1 cellular context compared by ENCODE assay signal in genomic region chr2:197215988-197216979, GRCh38.
TF ChIP-seq lines count a peak whose summit lies in the region.

No MANE protein-coding gene starts in this region.

TF ChIP-seq in GM12878, 131 proteins besides CTCF, POLR2A, EP300 and RAD21 (continued from another document and continues in another):
- TF ChIP-seq, protein P1, sequence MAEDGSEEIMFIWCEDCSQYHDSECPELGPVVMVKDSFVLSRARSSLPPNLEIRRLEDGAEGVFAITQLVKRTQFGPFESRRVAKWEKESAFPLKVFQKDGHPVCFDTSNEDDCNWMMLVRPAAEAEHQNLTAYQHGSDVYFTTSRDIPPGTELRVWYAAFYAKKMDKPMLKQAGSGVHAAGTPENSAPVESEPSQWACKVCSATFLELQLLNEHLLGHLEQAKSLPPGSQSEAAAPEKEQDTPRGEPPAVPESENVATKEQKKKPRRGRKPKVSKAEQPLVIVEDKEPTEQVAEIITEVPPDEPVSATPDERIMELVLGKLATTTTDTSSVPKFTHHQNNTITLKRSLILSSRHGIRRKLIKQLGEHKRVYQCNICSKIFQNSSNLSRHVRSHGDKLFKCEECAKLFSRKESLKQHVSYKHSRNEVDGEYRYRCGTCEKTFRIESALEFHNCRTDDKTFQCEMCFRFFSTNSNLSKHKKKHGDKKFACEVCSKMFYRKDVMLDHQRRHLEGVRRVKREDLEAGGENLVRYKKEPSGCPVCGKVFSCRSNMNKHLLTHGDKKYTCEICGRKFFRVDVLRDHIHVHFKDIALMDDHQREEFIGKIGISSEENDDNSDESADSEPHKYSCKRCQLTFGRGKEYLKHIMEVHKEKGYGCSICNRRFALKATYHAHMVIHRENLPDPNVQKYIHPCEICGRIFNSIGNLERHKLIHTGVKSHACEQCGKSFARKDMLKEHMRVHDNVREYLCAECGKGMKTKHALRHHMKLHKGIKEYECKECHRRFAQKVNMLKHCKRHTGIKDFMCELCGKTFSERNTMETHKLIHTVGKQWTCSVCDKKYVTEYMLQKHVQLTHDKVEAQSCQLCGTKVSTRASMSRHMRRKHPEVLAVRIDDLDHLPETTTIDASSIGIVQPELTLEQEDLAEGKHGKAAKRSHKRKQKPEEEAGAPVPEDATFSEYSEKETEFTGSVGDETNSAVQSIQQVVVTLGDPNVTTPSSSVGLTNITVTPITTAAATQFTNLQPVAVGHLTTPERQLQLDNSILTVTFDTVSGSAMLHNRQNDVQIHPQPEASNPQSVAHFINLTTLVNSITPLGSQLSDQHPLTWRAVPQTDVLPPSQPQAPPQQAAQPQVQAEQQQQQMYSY (CRISPR knock-in tag; IDR thresholded peaks at IDR 0.05), result no peak; the same call in 1 of the 2 replicates
- TF ChIP-seq, protein P2, sequence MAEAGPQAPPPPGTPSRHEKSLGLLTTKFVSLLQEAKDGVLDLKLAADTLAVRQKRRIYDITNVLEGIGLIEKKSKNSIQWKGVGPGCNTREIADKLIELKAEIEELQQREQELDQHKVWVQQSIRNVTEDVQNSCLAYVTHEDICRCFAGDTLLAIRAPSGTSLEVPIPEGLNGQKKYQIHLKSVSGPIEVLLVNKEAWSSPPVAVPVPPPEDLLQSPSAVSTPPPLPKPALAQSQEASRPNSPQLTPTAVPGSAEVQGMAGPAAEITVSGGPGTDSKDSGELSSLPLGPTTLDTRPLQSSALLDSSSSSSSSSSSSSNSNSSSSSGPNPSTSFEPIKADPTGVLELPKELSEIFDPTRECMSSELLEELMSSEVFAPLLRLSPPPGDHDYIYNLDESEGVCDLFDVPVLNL (IDR thresholded peaks at IDR 0.05; ENCODE audit: low read depth, low read length), result no peak
- TF ChIP-seq MXI1 (IDR thresholded peaks at IDR 0.05; ENCODE audit: low read depth, low read length) (peak; percentile 77; the same call in 1 of the 2 replicates), MAX (IDR thresholded peaks at IDR 0.05; ENCODE audit: low read depth, low read length) (no peak), POLR2AphosphoS5 (IDR thresholded peaks at IDR 0.05; ENCODE audit: low read length) (no peak; the same call in 1 of the 2 replicates), RELA (IDR thresholded peaks at IDR 0.05; ENCODE audit: borderline replicate concordance, partially characterized antibody) (no peak), REST (IDR thresholded peaks at IDR 0.05; ENCODE audit: low read depth, low read length) (no peak), ZNF24 (IDR thresholded peaks at IDR 0.05) (no peak), RB1 (IDR thresholded peaks at IDR 0.05; ENCODE audit: borderline replicate concordance) (no peak), TBL1XR1 (IDR thresholded peaks at IDR 0.05; ENCODE audit: low read depth, low read length) (0 out of 2 replicates have a peak, but pooled peaks have one; percentile 53), FOXK2 (IDR thresholded peaks at IDR 0.05) (no peak), PML (IDR thresholded peaks at IDR 0.05; ENCODE audit: low read length) (no peak; the same call in 1 of the 2 replicates), CBX3 (IDR thresholded peaks at IDR 0.05; ENCODE audit: borderline replicate concordance, low read depth) (no peak), IKZF1 (conservative IDR thresholded peaks at IDR 0.05) (peak; percentile 97), HDAC6 (IDR thresholded peaks at IDR 0.05; ENCODE audit: unreplicated experiment) (no peak), YBX1 (IDR thresholded peaks at IDR 0.05) (no peak), KAT2A (conservative IDR thresholded peaks at IDR 0.05; ENCODE audit: control insufficient read depth, low read depth, low read length) (no peak), RBBP5 (conservative IDR thresholded peaks at IDR 0.05) (no peak), ZZZ3 (IDR thresholded peaks at IDR 0.05; ENCODE audit: control insufficient read depth, insufficient read length, low read depth) (no peak), EED (IDR thresholded peaks at IDR 0.05; ENCODE audit: low read depth) (peak; percentile 80; the same call in 1 of the 2 replicates), NRF1 (conservative IDR thresholded peaks at IDR 0.05; ENCODE audit: low read depth, low read length) (no peak), BACH1 (IDR thresholded peaks at IDR 0.05; ENCODE audit: borderline replicate concordance) (peak; percentile 43; the same call in 1 of the 2 replicates), YY1 (IDR thresholded peaks at IDR 0.05; ENCODE audit: low read depth, low read length) (peak; percentile 44; the same call in 1 of the 2 replicates), SREBF2 (IDR thresholded peaks at IDR 0.05; ENCODE audit: low read length) (no peak), RAD51 (IDR thresholded peaks at IDR 0.05) (no peak), SUPT20H (IDR thresholded peaks at IDR 0.05; ENCODE audit: borderline replicate concordance, control insufficient read depth, low read depth, low read length) (no peak), EZH2 (IDR thresholded peaks at IDR 0.05; ENCODE audit: borderline replicate concordance, control insufficient read depth, low read depth, low read length) (no peak), SPI1 (IDR thresholded peaks at IDR 0.05; ENCODE audit: borderline replicate concordance, insufficient read depth, low read depth, low read length) (peak; percentile 98), ZNF217 (IDR thresholded peaks at IDR 0.05) (no peak; the same call in none of the 2 replicates), SMAD1 (IDR thresholded peaks at IDR 0.05; ENCODE audit: low read depth, partially characterized antibody) (peak; percentile 82), DPF2 (IDR thresholded peaks at IDR 0.05) (peak; percentile 94), CREM (IDR thresholded peaks at IDR 0.05; ENCODE audit: low read depth) (peak; percentile 58), CBX5 (IDR thresholded peaks at IDR 0.05; ENCODE audit: low read depth) (0 out of 2 replicates have a peak, but pooled peaks have one; percentile 19), ZNF622 (IDR thresholded peaks at IDR 0.05) (no peak), RFX5 (IDR thresholded peaks at IDR 0.05; ENCODE audit: low read depth, low read length) (no peak), SRF (IDR thresholded peaks at IDR 0.05; ENCODE audit: low read depth in 2 of 2, low read length in 2 of 2) (peak in 1 of 2 experiments; percentile 59; a peak in 1 of 4 replicates), MTA2 (IDR thresholded peaks at IDR 0.05; ENCODE audit: low read depth) (peak; percentile 79), SREBF1 (IDR thresholded peaks at IDR 0.05; ENCODE audit: low read length) (no peak), EGR1 (IDR thresholded peaks at IDR 0.05; ENCODE audit: borderline replicate concordance in 1 of 2, low read depth in 2 of 2, low read length in 2 of 2) (peak in 1 of 2 experiments; percentile 25; a peak in 1 of 3 replicates), FOXM1 (IDR thresholded peaks at IDR 0.05; ENCODE audit: low read depth, low read length) (peak; percentile 77), SMC3 (IDR thresholded peaks at IDR 0.05; ENCODE audit: borderline replicate concordance, low read length) (no peak; the same call in 1 of the 2 replicates), NFXL1 (IDR thresholded peaks at IDR 0.05; ENCODE audit: borderline replicate concordance) (no peak), CHD1 (IDR thresholded peaks at IDR 0.05; ENCODE audit: low read depth, low read length) (no peak), STAT1 (conservative IDR thresholded peaks at IDR 0.05) (no peak), TCF3 (IDR thresholded peaks at IDR 0.05; ENCODE audit: borderline replicate concordance, insufficient read depth, low read depth, low read length) (no peak), GATAD2B (conservative IDR thresholded peaks at IDR 0.05; ENCODE audit: low read depth) (peak; percentile 77), SMAD5 (IDR thresholded peaks at IDR 0.05; ENCODE audit: low read depth) (no peak)
- TF ChIP-seq, protein P3, sequence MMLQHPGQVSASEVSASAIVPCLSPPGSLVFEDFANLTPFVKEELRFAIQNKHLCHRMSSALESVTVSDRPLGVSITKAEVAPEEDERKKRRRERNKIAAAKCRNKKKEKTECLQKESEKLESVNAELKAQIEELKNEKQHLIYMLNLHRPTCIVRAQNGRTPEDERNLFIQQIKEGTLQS (IDR thresholded peaks at IDR 0.05; ENCODE audit: borderline replicate concordance, extremely low read depth, low read depth, low read length), result 0 out of 2 replicates have a peak, but pooled peaks have one; percentile 1
- TF ChIP-seq, protein P4, sequence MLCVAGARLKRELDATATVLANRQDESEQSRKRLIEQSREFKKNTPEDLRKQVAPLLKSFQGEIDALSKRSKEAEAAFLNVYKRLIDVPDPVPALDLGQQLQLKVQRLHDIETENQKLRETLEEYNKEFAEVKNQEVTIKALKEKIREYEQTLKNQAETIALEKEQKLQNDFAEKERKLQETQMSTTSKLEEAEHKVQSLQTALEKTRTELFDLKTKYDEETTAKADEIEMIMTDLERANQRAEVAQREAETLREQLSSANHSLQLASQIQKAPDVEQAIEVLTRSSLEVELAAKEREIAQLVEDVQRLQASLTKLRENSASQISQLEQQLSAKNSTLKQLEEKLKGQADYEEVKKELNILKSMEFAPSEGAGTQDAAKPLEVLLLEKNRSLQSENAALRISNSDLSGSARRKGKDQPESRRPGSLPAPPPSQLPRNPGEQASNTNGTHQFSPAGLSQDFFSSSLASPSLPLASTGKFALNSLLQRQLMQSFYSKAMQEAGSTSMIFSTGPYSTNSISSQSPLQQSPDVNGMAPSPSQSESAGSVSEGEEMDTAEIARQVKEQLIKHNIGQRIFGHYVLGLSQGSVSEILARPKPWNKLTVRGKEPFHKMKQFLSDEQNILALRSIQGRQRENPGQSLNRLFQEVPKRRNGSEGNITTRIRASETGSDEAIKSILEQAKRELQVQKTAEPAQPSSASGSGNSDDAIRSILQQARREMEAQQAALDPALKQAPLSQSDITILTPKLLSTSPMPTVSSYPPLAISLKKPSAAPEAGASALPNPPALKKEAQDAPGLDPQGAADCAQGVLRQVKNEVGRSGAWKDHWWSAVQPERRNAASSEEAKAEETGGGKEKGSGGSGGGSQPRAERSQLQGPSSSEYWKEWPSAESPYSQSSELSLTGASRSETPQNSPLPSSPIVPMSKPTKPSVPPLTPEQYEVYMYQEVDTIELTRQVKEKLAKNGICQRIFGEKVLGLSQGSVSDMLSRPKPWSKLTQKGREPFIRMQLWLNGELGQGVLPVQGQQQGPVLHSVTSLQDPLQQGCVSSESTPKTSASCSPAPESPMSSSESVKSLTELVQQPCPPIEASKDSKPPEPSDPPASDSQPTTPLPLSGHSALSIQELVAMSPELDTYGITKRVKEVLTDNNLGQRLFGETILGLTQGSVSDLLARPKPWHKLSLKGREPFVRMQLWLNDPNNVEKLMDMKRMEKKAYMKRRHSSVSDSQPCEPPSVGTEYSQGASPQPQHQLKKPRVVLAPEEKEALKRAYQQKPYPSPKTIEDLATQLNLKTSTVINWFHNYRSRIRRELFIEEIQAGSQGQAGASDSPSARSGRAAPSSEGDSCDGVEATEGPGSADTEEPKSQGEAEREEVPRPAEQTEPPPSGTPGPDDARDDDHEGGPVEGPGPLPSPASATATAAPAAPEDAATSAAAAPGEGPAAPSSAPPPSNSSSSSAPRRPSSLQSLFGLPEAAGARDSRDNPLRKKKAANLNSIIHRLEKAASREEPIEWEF (IDR thresholded peaks at IDR 0.05; ENCODE audit: insufficient replicate concordance, low read depth, low read length), result peak; percentile 87
- TF ChIP-seq, protein P5, sequence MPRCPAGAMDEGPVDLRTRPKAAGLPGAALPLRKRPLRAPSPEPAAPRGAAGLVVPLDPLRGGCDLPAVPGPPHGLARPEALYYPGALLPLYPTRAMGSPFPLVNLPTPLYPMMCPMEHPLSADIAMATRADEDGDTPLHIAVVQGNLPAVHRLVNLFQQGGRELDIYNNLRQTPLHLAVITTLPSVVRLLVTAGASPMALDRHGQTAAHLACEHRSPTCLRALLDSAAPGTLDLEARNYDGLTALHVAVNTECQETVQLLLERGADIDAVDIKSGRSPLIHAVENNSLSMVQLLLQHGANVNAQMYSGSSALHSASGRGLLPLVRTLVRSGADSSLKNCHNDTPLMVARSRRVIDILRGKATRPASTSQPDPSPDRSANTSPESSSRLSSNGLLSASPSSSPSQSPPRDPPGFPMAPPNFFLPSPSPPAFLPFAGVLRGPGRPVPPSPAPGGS (IDR thresholded peaks at IDR 0.05; ENCODE audit: borderline replicate concordance, insufficient read depth, low read depth, low read length, poor library complexity, severe bottlenecking), result no peak
